ENCODE assay signal across 17 cellular contexts in the genomic region with DNA sequence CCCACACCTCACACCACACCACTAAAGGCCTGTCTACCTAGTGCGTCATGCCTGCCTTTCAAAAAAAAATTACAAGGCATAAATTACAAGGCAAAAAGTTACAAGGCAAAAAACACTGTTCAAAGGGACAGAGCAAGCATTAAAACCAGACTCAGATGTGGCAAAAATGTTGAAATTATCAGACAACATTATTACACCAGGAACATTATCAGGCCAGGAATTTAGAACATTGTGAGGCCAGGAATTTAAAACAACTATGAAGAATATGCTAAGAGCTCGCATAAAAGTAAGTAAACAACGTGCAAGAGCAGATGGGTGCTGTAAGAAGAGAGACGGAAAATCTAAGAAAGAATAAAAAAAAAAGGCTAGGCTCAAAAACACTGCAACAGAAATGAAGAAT. TPM values are rescaled to one million over a fixed set of nuclear protein-coding genes. Genes with fewer than 3 reads are reported as not detected.
"Had no signal": no experiment of that assay in that cellular context is flagged by ENCODE, and none has a peak within 500 bp of the region (broad histone marks: within the 10 kb centered on the region; RNA-seq: fewer than 3 reads in every experiment).

No MANE protein-coding gene starts in this region.

- H3K27me3 ChIP-seq: gastrocnemius medialis, heart right ventricle, right atrium auricular region, tibial nerve had no signal

- H3K4me1 ChIP-seq: gastrocnemius medialis, heart right ventricle, right atrium auricular region, tibial nerve had no signal

- H3K27ac ChIP-seq: gastrocnemius medialis, heart right ventricle, right atrium auricular region, tibial nerve had no signal

- H3K4me3 ChIP-seq: gastrocnemius medialis, heart right ventricle, right atrium auricular region, tibial nerve had no signal

- DNase-seq: activated CD4-positive, alpha-beta T cell treated with anti-CD3 and anti-CD28 coated beads for 1 hour; activated CD4-positive, alpha-beta T cell treated with anti-CD3 and anti-CD28 coated beads, Interleukin-2, amount 50 U/mL, for 48 hours; activated CD8-positive, alpha-beta memory T cell treated with anti-CD3 and anti-CD28 coated beads, Interleukin-2, amount 10 ng/mL, durations not matched to agents 7 days and 5 days; activated gamma-delta T cell treated with Interleukin-2 at 50 U/mL for 16 hours; activated T-cell treated with anti-CD3 and anti-CD28 coated beads, Interleukin-2, amount 50 U/mL, for 4 hours; central memory CD4-positive, alpha-beta T cell; endodermal cell; gastrocnemius medialis; heart right ventricle; kidney; small intestine; T-helper 2 cell had no signal

- H3K9me3 ChIP-seq: gastrocnemius medialis, heart right ventricle, right atrium auricular region, tibial nerve had no signal

RNA-seq across cellular contexts. Expression of a gene that starts 18.2 kb away (rescaled TPM):
- total RNA-seq: activated CD8-positive, alpha-beta memory T cell treated with anti-CD3 and anti-CD28 coated beads, Interleukin-2, amount 10 ng/mL, durations not matched to agents 7 days and 5 days; activated T-cell treated with anti-CD3 and anti-CD28 coated beads, Interleukin-2, amount 50 U/mL, for 4 hours; dermis blood vessel endothelial cell; endodermal cell; esophagus mucosa; gastrocnemius medialis; heart right ventricle; kidney; right atrium auricular region; tibial nerve had no signal
- polyA plus RNA-seq: adipose tissue, heart right ventricle, small intestine had no signal
